In the genomic region with DNA sequence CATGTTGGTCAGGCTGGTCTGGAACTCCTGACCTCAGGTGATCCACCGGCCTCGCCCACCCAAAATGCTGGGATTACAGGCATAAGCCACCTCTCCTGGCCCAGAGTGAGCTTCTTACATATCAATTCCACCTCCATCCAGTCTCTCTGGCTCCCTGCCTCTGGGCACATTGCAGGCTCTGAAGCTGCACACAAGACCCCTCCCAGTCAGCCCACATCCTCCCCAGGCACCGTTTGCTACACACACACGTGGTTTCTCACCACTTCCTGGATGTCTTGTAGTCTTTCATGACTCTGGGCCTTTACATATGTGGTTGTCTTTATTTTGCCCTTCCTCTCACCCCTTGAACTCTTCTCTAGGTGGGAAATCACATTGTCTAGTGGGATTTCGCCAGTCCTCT, we compare ENCODE assay signal across 9 cellular contexts.
DNase-seq lines count a peak whose midpoint lies in the region; ATAC-seq and TF ChIP-seq lines count a peak whose summit lies in the region.
"Had no signal": no experiment of that assay in that cellular context is flagged by ENCODE, and none has a peak within 500 bp of the region (broad histone marks: within the 10 kb centered on the region; RNA-seq: fewer than 3 reads in every experiment).

No MANE protein-coding gene starts in this region.

- peaks cover 6 to 8% of the 10 kb centered on the region in 2 donors for H3K9me3 Mint-ChIP-seq in activated T-cell treated with anti-CD3 and anti-CD28 coated beads, Interleukin-2, amount 50 U/mL, for 72 hours
- H3K9me3 Mint-ChIP-seq in stimulated activated naive CD8-positive, alpha-beta T cell treated with anti-CD3 and anti-CD28 coated beads, Interleukin-15, Interleukin-2, amounts not matched to agents 100 ng/mL and 50 ng/mL, for 24 hours = peaks cover 12% of the 10 kb centered on the region
- no peaks in the 10 kb centered on the region for H3K9me3 Mint-ChIP-seq in Caco-2 (ENCODE audit: unreplicated experiment)

- H3K4me2 ChIP-seq in OCI-LY1 (ENCODE audit: low read length) = peak overlapping the region; percentile 21; the same call in 1 of the 2 replicates

- H3K27ac Mint-ChIP-seq in activated T-cell treated with anti-CD3 and anti-CD28 coated beads, Interleukin-2, amount 50 U/mL, for 72 hours = peak overlapping the region; percentile 21
- peak overlapping the region; percentile 76 for H3K27ac Mint-ChIP-seq in stimulated activated naive CD8-positive, alpha-beta T cell treated with anti-CD3 and anti-CD28 coated beads, Interleukin-15, Interleukin-2, amounts not matched to agents 100 ng/mL and 50 ng/mL, for 24 hours
- no peak overlapping the region for H3K27ac Mint-ChIP-seq in Caco-2 (ENCODE audit: unreplicated experiment)

- peaks cover 45% of the 10 kb centered on the region for H3K4me1 Mint-ChIP-seq in activated T-cell treated with anti-CD3 and anti-CD28 coated beads, Interleukin-2, amount 50 U/mL, for 72 hours (ENCODE audit: low read depth)
- peaks cover 49% of the 10 kb centered on the region for H3K4me1 Mint-ChIP-seq in stimulated activated naive CD8-positive, alpha-beta T cell treated with anti-CD3 and anti-CD28 coated beads, Interleukin-15, Interleukin-2, amounts not matched to agents 100 ng/mL and 50 ng/mL, for 24 hours (ENCODE audit: low read depth)
- peaks cover 7% of the 10 kb centered on the region for H3K4me1 Mint-ChIP-seq in Caco-2 (ENCODE audit: low read depth, unreplicated experiment)

- H3K36me3 Mint-ChIP-seq in activated T-cell treated with anti-CD3 and anti-CD28 coated beads, Interleukin-2, amount 50 U/mL, for 72 hours (ENCODE audit: insufficient read depth in 2 of 2) = peaks cover 3 to 7% of the 10 kb centered on the region in 2 donors
- no peaks in the 10 kb centered on the region for H3K36me3 Mint-ChIP-seq in stimulated activated naive CD8-positive, alpha-beta T cell treated with anti-CD3 and anti-CD28 coated beads, Interleukin-15, Interleukin-2, amounts not matched to agents 100 ng/mL and 50 ng/mL, for 24 hours (ENCODE audit: low read depth)
- no peaks in the 10 kb centered on the region for H3K36me3 Mint-ChIP-seq in Caco-2 (ENCODE audit: insufficient read depth, unreplicated experiment)

- H3K36me3 ChIP-seq in OCI-LY1 (ENCODE audit: insufficient read depth, low read length) (no peaks in the 10 kb centered on the region), lung (ENCODE audit: control insufficient read depth in 2 of 2, insufficient read depth in 2 of 2, low read length in 2 of 2) (no peaks in the 10 kb centered on the region), Caco-2 (ENCODE audit: control insufficient read depth, insufficient read depth, low read length) (no peaks in the 10 kb centered on the region)

- H3K9me3 ChIP-seq in OCI-LY1 (ENCODE audit: low read length) = no peaks in the 10 kb centered on the region
- peaks cover 0 to 3% of the 10 kb centered on the region in 2 donors for H3K9me3 ChIP-seq in lung (ENCODE audit: control insufficient read depth in 2 of 2, insufficient read depth in 1 of 2, low read length in 1 of 2)
- no peaks in the 10 kb centered on the region for H3K9me3 ChIP-seq in Caco-2

- 33 to 49% methylated on average over 5 of the region's 5 CpGs for WGBS in lung, 2 donors

- no peaks in the 10 kb centered on the region for H3F3A ChIP-seq in OCI-LY1 (ENCODE audit: insufficient read depth, low read length)

- peak; percentile 78 to 82 for DNase-seq in activated T-cell treated with anti-CD3 and anti-CD28 coated beads, Interleukin-2, amount 50 U/mL, for 72 hours
- DNase-seq in lung (ENCODE audit: low spot score) = peak; percentile 38
- DNase-seq in Caco-2 = no peak
- no peak for DNase-seq in putamen (ENCODE audit: low spot score)

- intact Hi-C loops in Caco-2 (cut with micrococcal nuclease; ENCODE audit: unreplicated experiment) = loop anchor here (10.0 kb wide), 1 partner anchor 256 kb away; no protein-coding TSS in a partner anchor

- peaks cover 36% of the 10 kb centered on the region for H3K4me1 ChIP-seq in OCI-LY1 (ENCODE audit: insufficient read depth, low read length, severe bottlenecking)
- H3K4me1 ChIP-seq in lung (ENCODE audit: control insufficient read depth in 2 of 2, insufficient read depth in 2 of 2, low read length in 2 of 2) = peaks cover 0 to 4% of the 10 kb centered on the region in 2 donors
- H3K4me1 ChIP-seq in Caco-2 = no peaks in the 10 kb centered on the region

- H3K27me3 ChIP-seq in OCI-LY1 (ENCODE audit: insufficient read depth, low read length) (no peaks in the 10 kb centered on the region), lung (ENCODE audit: control insufficient read depth, insufficient read depth) (no peaks in the 10 kb centered on the region), Caco-2 (replicated peaks; ENCODE audit: control insufficient read depth, insufficient read depth, low read length) (no peaks in the 10 kb centered on the region)

- H2AFZ ChIP-seq in OCI-LY1 (ENCODE audit: low read length) = peak overlapping the region; percentile 85; the same call in 1 of the 2 replicates

- POLR2A ChIA-PET in Caco-2 (lab: Charles Lee) = no interaction called here

- peak overlapping the region; percentile 38 to 75 for H3K4me3 Mint-ChIP-seq in activated T-cell treated with anti-CD3 and anti-CD28 coated beads, Interleukin-2, amount 50 U/mL, for 72 hours
- no peak overlapping the region for H3K4me3 Mint-ChIP-seq in stimulated activated naive CD8-positive, alpha-beta T cell treated with anti-CD3 and anti-CD28 coated beads, Interleukin-15, Interleukin-2, amounts not matched to agents 100 ng/mL and 50 ng/mL, for 24 hours
- no peak overlapping the region for H3K4me3 Mint-ChIP-seq in Caco-2 (ENCODE audit: unreplicated experiment)

- CTCF ChIA-PET in Caco-2 (lab: Charles Lee) = no interaction called here

- no peaks in the 10 kb centered on the region for H3K9me2 ChIP-seq in OCI-LY1 (ENCODE audit: low read depth, low read length)

- BruUV-seq in Caco-2 (replicated peaks; lab: Mats Ljungman, UMichigan) = no TSS peak

- H3K79me2 ChIP-seq in OCI-LY1 (ENCODE audit: insufficient read depth, low read length) = no peaks in the 10 kb centered on the region

- peak overlapping the region; percentile 18; the same call in 1 of the 2 replicates for H3K9ac ChIP-seq in OCI-LY1 (ENCODE audit: low read length)

- no peaks in the 10 kb centered on the region for H3K27me3 Mint-ChIP-seq in activated T-cell treated with anti-CD3 and anti-CD28 coated beads, Interleukin-2, amount 50 U/mL, for 72 hours (ENCODE audit: low read depth)
- H3K27me3 Mint-ChIP-seq in stimulated activated naive CD8-positive, alpha-beta T cell treated with anti-CD3 and anti-CD28 coated beads, Interleukin-15, Interleukin-2, amounts not matched to agents 100 ng/mL and 50 ng/mL, for 24 hours = no peaks in the 10 kb centered on the region
- H3K27me3 Mint-ChIP-seq in Caco-2 (ENCODE audit: insufficient read depth, unreplicated experiment) = no peaks in the 10 kb centered on the region

- H3K27ac ChIP-seq in OCI-LY1 (ENCODE audit: low read depth, low read length, poor library complexity, severe bottlenecking) (peak overlapping the region; percentile 69), lung (ENCODE audit: low read depth in 1 of 2, low read length in 1 of 2) (no peak overlapping the region)
- H3K27ac ChIP-seq: SK-N-MC had no signal

- no peak overlapping the region for H3K4me3 ChIP-seq in OCI-LY1 (ENCODE audit: low read depth, low read length, poor library complexity, severe bottlenecking)
- no peak overlapping the region for H3K4me3 ChIP-seq in lung
- H3K4me3 ChIP-seq in Caco-2 (ENCODE audit: low read depth, low read length) = no peak overlapping the region
- H3K4me3 ChIP-seq: SK-N-MC had no signal

- ATAC-seq in GM18508 (IDR thresholded peaks at IDR 0.05; ENCODE audit: insufficient read depth, unreplicated experiment) = peak; percentile 92
- ATAC-seq in HG02798 (IDR thresholded peaks at IDR 0.05; ENCODE audit: poor library complexity, unreplicated experiment) = peak; percentile 99
- ATAC-seq in activated T-cell treated with anti-CD3 and anti-CD28 coated beads, Interleukin-2, amount 50 U/mL, for 72 hours (replicated peaks in 1 of 2) = peak; percentile 98 to 99
- ATAC-seq in lung (ENCODE audit: insufficient read depth, low FRiP score) = no peak

- no peak for TF ChIP-seq CTCF in OCI-LY1 (IDR thresholded peaks at IDR 0.05; ENCODE audit: low read length)
- TF ChIP-seq CTCF in lung (IDR thresholded peaks at IDR 0.05; ENCODE audit: control extremely low read depth, extremely low read depth) = no peak
- TF ChIP-seq CTCF in Caco-2 (IDR thresholded peaks at IDR 0.05; ENCODE audit: insufficient read depth in 1 of 2, low read depth in 1 of 2, low read length in 1 of 2, severe bottlenecking in 1 of 2, unreplicated experiment in 1 of 2) = no peak

- no peaks in the 10 kb centered on the region for H4K20me1 ChIP-seq in OCI-LY1 (ENCODE audit: insufficient read depth, low read length)

Comparison
In these comparisons a context has a peak if more than half of its experiments do, and no peak if none do; other contexts are left out.
1. DNase-seq: peak in activated T-cell treated with anti-CD3 and anti-CD28 coated beads, Interleukin-2, amount 50 U/mL, for 72 hours (2 of 2) and lung (single experiment); none in Caco-2 (0 of 2) and putamen (single experiment).
2. H3K4me3 Mint-ChIP-seq: peak in activated T-cell treated with anti-CD3 and anti-CD28 coated beads, Interleukin-2, amount 50 U/mL, for 72 hours (2 of 2); none in stimulated activated naive CD8-positive, alpha-beta T cell treated with anti-CD3 and anti-CD28 coated beads, Interleukin-15, Interleukin-2, amounts not matched to agents 100 ng/mL and 50 ng/mL, for 24 hours (single experiment) and Caco-2 (single experiment).